Comparison of ENCODE assay signal across 2 cellular contexts in genomic region chr21:45152265-45152746, GRCh38.
TF ChIP-seq lines count a peak whose summit lies in the region.

No MANE protein-coding gene starts in this region.

TF ChIP-seq in SK-N-SH, 30 proteins besides CTCF, POLR2A, EP300 and RAD21 (continued from another document):
- no peak for TF ChIP-seq FOXJ3 (CRISPR knock-in tag; IDR thresholded peaks at IDR 0.05)

TF ChIP-seq in SK-N-SH treated with all-trans-retinoic acid at 6 μM for 48 hours, 23 proteins besides CTCF, POLR2A, EP300 and RAD21 (continued from another document):
- TF ChIP-seq, protein P1, sequence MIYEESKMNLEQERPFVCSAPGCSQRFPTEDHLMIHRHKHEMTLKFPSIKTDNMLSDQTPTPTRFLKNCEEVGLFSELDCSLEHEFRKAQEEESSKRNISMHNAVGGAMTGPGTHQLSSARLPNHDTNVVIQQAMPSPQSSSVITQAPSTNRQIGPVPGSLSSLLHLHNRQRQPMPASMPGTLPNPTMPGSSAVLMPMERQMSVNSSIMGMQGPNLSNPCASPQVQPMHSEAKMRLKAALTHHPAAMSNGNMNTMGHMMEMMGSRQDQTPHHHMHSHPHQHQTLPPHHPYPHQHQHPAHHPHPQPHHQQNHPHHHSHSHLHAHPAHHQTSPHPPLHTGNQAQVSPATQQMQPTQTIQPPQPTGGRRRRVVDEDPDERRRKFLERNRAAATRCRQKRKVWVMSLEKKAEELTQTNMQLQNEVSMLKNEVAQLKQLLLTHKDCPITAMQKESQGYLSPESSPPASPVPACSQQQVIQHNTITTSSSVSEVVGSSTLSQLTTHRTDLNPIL (CRISPR knock-in tag; IDR thresholded peaks at IDR 0.05; ENCODE audit: low read depth) = no peak
- TF ChIP-seq ZNF565 (CRISPR knock-in tag; conservative IDR thresholded peaks at IDR 0.05; ENCODE audit: low read depth) (no peak), TOX (CRISPR knock-in tag; IDR thresholded peaks at IDR 0.05; ENCODE audit: borderline replicate concordance) (no peak), RARB (CRISPR knock-in tag; IDR thresholded peaks at IDR 0.05) (no peak), ZNF8 (CRISPR knock-in tag; IDR thresholded peaks at IDR 0.05) (no peak), ARNTL (CRISPR knock-in tag; IDR thresholded peaks at IDR 0.05; ENCODE audit: borderline replicate concordance, low read depth) (no peak), ZNF70 (CRISPR knock-in tag; IDR thresholded peaks at IDR 0.05) (no peak)
